ENCODE assay signal across 14 cellular contexts in the genomic region with DNA sequence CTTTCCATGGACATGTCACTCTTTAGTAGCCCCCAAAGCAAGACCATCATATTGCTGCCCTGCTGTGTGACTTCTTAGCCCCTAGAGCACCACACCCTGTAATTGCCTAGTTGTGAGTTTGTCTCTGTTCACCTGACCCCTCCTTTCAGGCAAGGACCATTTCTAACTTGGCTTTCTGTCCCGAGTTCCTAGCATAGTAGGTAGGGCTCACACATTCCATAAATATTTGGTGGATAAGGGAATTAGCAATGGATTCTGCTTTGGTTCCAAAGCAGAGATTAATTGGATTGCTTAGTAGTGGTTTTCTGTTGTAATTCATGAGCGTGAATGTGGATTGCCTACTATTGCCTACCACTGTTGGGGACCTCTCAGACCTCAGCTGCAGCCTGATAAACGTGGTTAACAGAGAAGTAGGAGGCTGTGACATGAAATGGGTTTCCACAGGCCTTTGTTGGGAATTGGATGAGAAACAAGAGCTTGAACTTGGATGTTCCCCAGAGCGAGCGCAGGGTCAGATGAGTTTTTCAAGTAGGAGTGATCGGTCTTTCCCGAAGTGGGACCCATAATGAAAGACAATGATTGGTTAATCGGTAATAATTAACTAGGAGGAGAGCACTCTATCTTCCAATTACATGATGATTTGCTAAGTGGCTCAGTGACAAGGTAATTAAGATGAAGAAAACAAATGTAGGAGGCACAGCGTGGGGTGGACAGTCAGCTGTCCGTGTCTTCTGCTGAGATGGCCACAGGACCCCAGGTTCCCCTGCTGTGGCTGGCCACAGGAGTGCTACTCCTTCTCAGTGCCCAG. TPM values are rescaled to one million over a fixed set of nuclear protein-coding genes. Genes with fewer than 3 reads are reported as not detected.
"Had no signal": no experiment of that assay in that cellular context is flagged by ENCODE, and none has a peak within 500 bp of the region (broad histone marks: within the 10 kb centered on the region; RNA-seq: fewer than 3 reads in every experiment).

No MANE protein-coding gene starts in this region.

- DNase-seq: activated CD4-positive, alpha-beta T cell treated with anti-CD3 and anti-CD28 coated beads, Interleukin-2, amount 50 U/mL, for 4 hours; activated CD4-positive, CD25-positive, alpha-beta regulatory T cell treated with anti-CD3 and anti-CD28 coated beads, Interleukin-2, amount 50 U/mL, for 72 hours; activated effector memory CD4-positive, alpha-beta T cell treated with anti-CD3 and anti-CD28 coated beads, Interleukin-2, amount 50 U/mL, for 16 hours; activated T-cell treated with anti-CD3 and anti-CD28 coated beads, Interleukin-2, amount 50 U/mL, for 24 hours; amygdala; small intestine; thyroid gland had no signal

- H3K4me3 ChIP-seq: breast epithelium, thyroid gland, vagina had no signal

- H3K9me3 ChIP-seq: thyroid gland, vagina had no signal

- H3K27ac ChIP-seq: breast epithelium, thyroid gland, vagina had no signal

- H3K27me3 ChIP-seq: breast epithelium, thyroid gland, vagina had no signal

- H3K36me3 ChIP-seq: breast epithelium, thyroid gland, vagina had no signal

- H3K4me1 ChIP-seq: breast epithelium, thyroid gland, vagina had no signal

- FAIRE-seq: endometrium, small intestine had no signal

- ATAC-seq: activated naive CD4-positive, alpha-beta T cell treated with anti-CD3 and anti-CD28 coated beads, Interleukin-2, amount 50 U/mL, for 72 hours; esophagus mucosa had no signal

RNA-seq across cellular contexts. Expression of gene UGT1A1, which starts 13.4 kb away (rescaled TPM):
- total RNA-seq: activated naive CD4-positive, alpha-beta T cell treated with anti-CD3 and anti-CD28 coated beads, Interleukin-2, amount 50 U/mL, for 72 hours; breast epithelium; fibroblast of villous mesenchyme; osteocyte had no signal

RNA-seq across cellular contexts. Expression of gene UGT1A3, which starts 17.8 kb away (rescaled TPM):
- total RNA-seq: activated naive CD4-positive, alpha-beta T cell treated with anti-CD3 and anti-CD28 coated beads, Interleukin-2, amount 50 U/mL, for 72 hours; fibroblast of villous mesenchyme; osteocyte; vagina had no signal

RNA-seq across cellular contexts. Expression of gene UGT1A4, which starts 28.1 kb away (rescaled TPM):
- total RNA-seq: activated naive CD4-positive, alpha-beta T cell treated with anti-CD3 and anti-CD28 coated beads, Interleukin-2, amount 50 U/mL, for 72 hours; breast epithelium; fibroblast of villous mesenchyme; osteocyte had no signal

RNA-seq across cellular contexts. Expression of gene MROH2A, which starts 31.5 kb away (rescaled TPM):
- total RNA-seq: activated naive CD4-positive, alpha-beta T cell treated with anti-CD3 and anti-CD28 coated beads, Interleukin-2, amount 50 U/mL, for 72 hours; breast epithelium; fibroblast of villous mesenchyme; osteocyte; vagina had no signal

RNA-seq across cellular contexts. Expression of gene UGT1A5, which starts 34.0 kb away (rescaled TPM):
- total RNA-seq: activated naive CD4-positive, alpha-beta T cell treated with anti-CD3 and anti-CD28 coated beads, Interleukin-2, amount 50 U/mL, for 72 hours; breast epithelium; fibroblast of villous mesenchyme; osteocyte had no signal
